Comparison of ENCODE assay signal across 9 cellular contexts in genomic region chr1:36123357-36123756, GRCh38. TPM values are rescaled to one million over a fixed set of nuclear protein-coding genes. Genes with fewer than 3 reads are reported as not detected.
DNase-seq lines count a peak whose midpoint lies in the region; TF ChIP-seq lines count a peak whose summit lies in the region.
"Had no signal": no experiment of that assay in that cellular context is flagged by ENCODE, and none has a peak within 500 bp of the region (broad histone marks: within the 10 kb centered on the region; RNA-seq: fewer than 3 reads in every experiment).

No MANE protein-coding gene starts in this region.

- no peaks in the 10 kb centered on the region for H3K36me3 ChIP-seq in esophagus muscularis mucosa
- H3K36me3 ChIP-seq in osteoblast (ENCODE audit: insufficient read depth, low read length) = no peaks in the 10 kb centered on the region
- no peaks in the 10 kb centered on the region for H3K36me3 ChIP-seq in suprapubic skin

- TF ChIP-seq CTCF in GM12864 (IDR thresholded peaks at IDR 0.05; ENCODE audit: low read depth, low read length, missing control alignments) (no peak), esophagus muscularis mucosa (IDR thresholded peaks at IDR 0.05) (no peak), osteoblast (IDR thresholded peaks at IDR 0.05; ENCODE audit: extremely low read depth, low read depth, low read length) (no peak), suprapubic skin (IDR thresholded peaks at IDR 0.05) (no peak)

- intact Hi-C loops in esophagus muscularis mucosa (cut with DNase I) = no loop called here

- H3K4me1 ChIP-seq in esophagus muscularis mucosa (peaks cover 8 to 57% (median 46%) of the 10 kb centered on the region in 4 donors), osteoblast (ENCODE audit: insufficient read depth, low read length) (peaks cover 26% of the 10 kb centered on the region), suprapubic skin (peaks cover 18% of the 10 kb centered on the region)
- H3K4me1 ChIP-seq: psoas muscle had no signal

- peak overlapping the region; percentile 35 for H2AFZ ChIP-seq in osteoblast (ENCODE audit: low read length)

- WGBS in esophagus muscularis mucosa = 74% methylated on average over 8 of the region's 8 CpGs
- WGBS in suprapubic skin = 71% methylated on average over 8 of the region's 8 CpGs

- H3K27me3 ChIP-seq in esophagus muscularis mucosa (peaks cover 0 to 3% (median 0%) of the 10 kb centered on the region in 4 donors), osteoblast (ENCODE audit: insufficient read depth, low read length) (peaks cover 12% of the 10 kb centered on the region), suprapubic skin (no peaks in the 10 kb centered on the region)

- no peak overlapping the region for H3K4me3 ChIP-seq in GM12864 (ENCODE audit: low read depth, low read length)
- no peak overlapping the region for H3K4me3 ChIP-seq in esophagus muscularis mucosa
- H3K4me3 ChIP-seq in osteoblast (ENCODE audit: insufficient read depth, low read length) = no peak overlapping the region
- no peak overlapping the region for H3K4me3 ChIP-seq in suprapubic skin
- H3K4me3 ChIP-seq: psoas muscle had no signal

- TF ChIP-seq POLR2A in esophagus muscularis mucosa (IDR thresholded peaks at IDR 0.05; ENCODE audit: low read depth) = no peak
- no peak for TF ChIP-seq POLR2A in suprapubic skin (IDR thresholded peaks at IDR 0.05)

- peak overlapping the region; percentile 33 for H3K4me2 ChIP-seq in osteoblast (ENCODE audit: insufficient read depth, low read length)

- peak overlapping the region; percentile 22 to 79 (median 76) for H3K27ac ChIP-seq in esophagus muscularis mucosa (replicated peaks in 1 of 4)
- H3K27ac ChIP-seq in osteoblast (ENCODE audit: low read depth, low read length) = no peak overlapping the region
- no peak overlapping the region for H3K27ac ChIP-seq in suprapubic skin
- H3K27ac ChIP-seq: psoas muscle had no signal

- H3K9me3 ChIP-seq in esophagus muscularis mucosa = no peaks in the 10 kb centered on the region
- no peaks in the 10 kb centered on the region for H3K9me3 ChIP-seq in osteoblast (ENCODE audit: low read depth, low read length)
- no peaks in the 10 kb centered on the region for H3K9me3 ChIP-seq in suprapubic skin
- H3K9me3 ChIP-seq: psoas muscle had no signal

- no peaks in the 10 kb centered on the region for H4K20me1 ChIP-seq in osteoblast (ENCODE audit: insufficient read depth, low read length)

- H3K79me2 ChIP-seq in osteoblast (ENCODE audit: insufficient read depth, low read length) = no peaks in the 10 kb centered on the region

- peak; percentile 47 for DNase-seq in GM12864 (ENCODE audit: low read depth)
- DNase-seq in NAMALWA (ENCODE audit: low spot score) = peak; percentile 31
- no peak for DNase-seq in esophagus muscularis mucosa (ENCODE audit: extremely low spot score)
- DNase-seq in osteoblast (ENCODE audit: insufficient read length, low spot score, missing footprints) = peak; percentile 85
- DNase-seq in A172 (ENCODE audit: low spot score) = no peak
- no peak for DNase-seq in suprapubic skin (ENCODE audit: low spot score in 2 of 2)
- DNase-seq in NCI-H526 treated with DMSO at 0.1 percent for 48 hours (lab: John Stamatoyannopoulos, UW) = no peak
- no peak for DNase-seq in NCI-H128 (lab: John Stamatoyannopoulos, UW; ENCODE audit: unreplicated experiment)
- DNase-seq: psoas muscle had no signal

- TF ChIP-seq EP300 in esophagus muscularis mucosa (IDR thresholded peaks at IDR 0.05) (no peak), suprapubic skin (IDR thresholded peaks at IDR 0.05) (no peak)

RNA-seq across cellular contexts. Expression of gene COL8A2, which starts 1.7 kb away (rescaled TPM):
- 10 to 100 TPM; 20.7 to 57.4 (median 34.7) TPM for total RNA-seq in esophagus muscularis mucosa
- total RNA-seq in osteoblast = 12.7 and 15.2 TPM in 2 replicates
- 0.62 and 0.72 TPM in 2 replicates for total RNA-seq in A172 (2014; rRNA removed; shearing (Covaris generic))
- 1 to 10 TPM; 4.9 to 5.6 (median 5.2) TPM for total RNA-seq in suprapubic skin

RNA-seq across cellular contexts. Expression of gene TRAPPC3, which starts 25.9 kb away (rescaled TPM):
- 100 to 1,000 TPM in 3 of 4 donors, 10 to 100 TPM in 1; 97.9 to 164 (median 122) TPM for total RNA-seq in esophagus muscularis mucosa
- 93.4 and 111 TPM in 2 replicates for total RNA-seq in osteoblast
- total RNA-seq in A172 (2014; rRNA removed; shearing (Covaris generic)) = 86.7 and 110 TPM in 2 replicates
- total RNA-seq in suprapubic skin = 100 to 1,000 TPM in 2 of 4 donors, 10 to 100 TPM in 2; 68.7 to 111 (median 97.5) TPM

RNA-seq across cellular contexts. Expression of gene MAP7D1, which starts 32.6 kb away (rescaled TPM):
- total RNA-seq in esophagus muscularis mucosa (100 to 1,000 TPM; 162 to 263 (median 225) TPM), osteoblast (106 and 132 TPM in 2 replicates), suprapubic skin (100 to 1,000 TPM in 1 of 4 donors, 10 to 100 TPM in 3; 80.0 to 119 (median 94.6) TPM)
- total RNA-seq in A172 (2014; rRNA removed; shearing (Covaris generic)) = 91.2 and 136 TPM in 2 replicates

RNA-seq across cellular contexts. Expression of gene ADPRS, which starts 34.7 kb away (rescaled TPM):
- total RNA-seq in esophagus muscularis mucosa (10 to 100 TPM; 23.3 to 45.8 (median 40.8) TPM), osteoblast (20.6 and 24.2 TPM in 2 replicates), suprapubic skin (10 to 100 TPM; 40.5 to 68.5 (median 51.9) TPM)
- 33.7 and 45.8 TPM in 2 replicates for total RNA-seq in A172 (2014; rRNA removed; shearing (Covaris generic))

RNA-seq across cellular contexts. Expression of gene TEKT2, which starts 39.5 kb away (rescaled TPM):
- total RNA-seq in esophagus muscularis mucosa (under 1 TPM in 1 of 4 donors, not detected in 3; 0.83 TPM), osteoblast (0.29 TPM in 1 of 2 replicates, not detected in the other), suprapubic skin (under 1 TPM in 1 of 4 donors, not detected in 3; 0.38 TPM)
- not detected in 2 replicates for total RNA-seq in A172 (2014; rRNA removed; shearing (Covaris generic))
- total RNA-seq: psoas muscle had no signal

Comparison
In these comparisons a context has a peak if more than half of its experiments do, and no peak if none do; other contexts are left out.
1. DNase-seq: peak in GM12864 (single experiment), NAMALWA (single experiment) and osteoblast (single experiment); none in esophagus muscularis mucosa (single experiment), A172 (single experiment), suprapubic skin (0 of 2), NCI-H526 treated with DMSO at 0.1 percent for 48 hours (single experiment) and NCI-H128 (single experiment).
2. H3K27ac ChIP-seq: peak in esophagus muscularis mucosa (4 of 4); none in osteoblast (single experiment) and suprapubic skin (single experiment).